ENCODE assay signal across 17 cellular contexts in genomic region chr18:54737986-54738385, GRCh38.
DNase-seq lines count a peak whose midpoint lies in the region; ATAC-seq, FAIRE-seq and TF ChIP-seq lines count a peak whose summit lies in the region.
"Had no signal": no experiment of that assay in that cellular context is flagged by ENCODE, and none has a peak within 500 bp of the region (broad histone marks: within the 10 kb centered on the region; RNA-seq: fewer than 3 reads in every experiment).

No MANE protein-coding gene starts in this region.

- H3K9me3 ChIP-seq in keratinocyte (ENCODE audit: control insufficient read depth, low read depth, low read length) = no peaks in the 10 kb centered on the region
- H3K9me3 ChIP-seq: BE2C had no signal

- no peak overlapping the region for H3K9ac ChIP-seq in keratinocyte (ENCODE audit: control insufficient read depth, extremely low read depth, insufficient read depth, low read length)

- H3K4me3 ChIP-seq in brain microvascular endothelial cell (ENCODE audit: low read depth, low read length) (no peak overlapping the region), keratinocyte (ENCODE audit: control insufficient read depth in 2 of 3, extremely low read depth in 1 of 3, insufficient read depth in 2 of 3, low read depth in 1 of 3, low read length in 3 of 3) (no peak overlapping the region)
- H3K4me3 ChIP-seq: GM23338, lung had no signal

- H3K4me3 Mint-ChIP-seq in activated CD4-positive, alpha-beta memory T cell treated with anti-CD3 and anti-CD28 coated beads, Interleukin-2, amount 10 ng/mL, durations not matched to agents 7 days and 5 days = no peak overlapping the region
- H3K4me3 Mint-ChIP-seq: GM23338; naive thymus-derived CD8-positive, alpha-beta T cell; WTC11 had no signal

- TF ChIP-seq CTCF in brain microvascular endothelial cell (IDR thresholded peaks at IDR 0.05; ENCODE audit: low read depth, low read length, missing control alignments) = no peak
- TF ChIP-seq CTCF in keratinocyte (optimal IDR thresholded peaks at IDR 0.05 in 1 of 3, IDR thresholded peaks at IDR 0.05 in 1 of 3, conservative IDR thresholded peaks at IDR 0.05 in 1 of 3; ENCODE audit: extremely low read depth in 1 of 3, insufficient read depth in 2 of 3, low read length in 3 of 3) = no peak

- H3K9me3 Mint-ChIP-seq in activated CD4-positive, alpha-beta memory T cell treated with anti-CD3 and anti-CD28 coated beads, Interleukin-2, amount 10 ng/mL, durations not matched to agents 7 days and 5 days = no peaks in the 10 kb centered on the region
- H3K9me3 Mint-ChIP-seq: GM23338 had no signal

- POLR2A ChIA-PET in activated CD4-positive, alpha-beta memory T cell treated with anti-CD3 and anti-CD28 coated beads, Interleukin-2, amount 10 ng/mL, durations not matched to agents 7 days and 5 days (lab: Charles Lee) = no interaction called here

- H3K79me2 ChIP-seq in keratinocyte (ENCODE audit: control insufficient read depth, insufficient read depth, low read length) = no peaks in the 10 kb centered on the region

- H3K27me3 ChIP-seq in brain microvascular endothelial cell (replicated peaks) = no peaks in the 10 kb centered on the region
- no peaks in the 10 kb centered on the region for H3K27me3 ChIP-seq in keratinocyte (ENCODE audit: control insufficient read depth, extremely low read depth, insufficient read depth, low read length)
- H3K27me3 ChIP-seq: BE2C had no signal

- H3K27me3 Mint-ChIP-seq in activated CD4-positive, alpha-beta memory T cell treated with anti-CD3 and anti-CD28 coated beads, Interleukin-2, amount 10 ng/mL, durations not matched to agents 7 days and 5 days = peaks cover 12% of the 10 kb centered on the region

- in situ Hi-C loops in brain microvascular endothelial cell (cut with HindIII; ENCODE audit: low pct_ligation_motif_present, low sequenced_read_pairs) = no loop called here

- peak; percentile 71 for FAIRE-seq in keratinocyte (lab: Jason Lieb, UNC)
- FAIRE-seq: frontal cortex, HepG2 had no signal

- H3K27ac Mint-ChIP-seq in activated CD4-positive, alpha-beta memory T cell treated with anti-CD3 and anti-CD28 coated beads, Interleukin-2, amount 10 ng/mL, durations not matched to agents 7 days and 5 days = no peak overlapping the region
- H3K27ac Mint-ChIP-seq: GM23338; naive thymus-derived CD8-positive, alpha-beta T cell; WTC11 had no signal

- no peak overlapping the region for H2AFZ ChIP-seq in keratinocyte (ENCODE audit: control insufficient read depth, low read length)
- H2AFZ ChIP-seq: GM23338 had no signal

- dilution Hi-C loops in keratinocyte (cut with MboI; ENCODE audit: extremely low pct_ligation_motif_present, low sequenced_read_pairs) = no loop called here

- no peak for ATAC-seq in HG02840 (IDR thresholded peaks at IDR 0.05; ENCODE audit: low FRiP score, unreplicated experiment)
- ATAC-seq: GM23338; HepG2; naive thymus-derived CD8-positive, alpha-beta T cell; WTC11 had no signal

- CTCF ChIA-PET in activated CD4-positive, alpha-beta memory T cell treated with anti-CD3 and anti-CD28 coated beads, Interleukin-2, amount 10 ng/mL, durations not matched to agents 7 days and 5 days (lab: Charles Lee) = no interaction called here

- H3K27ac ChIP-seq in brain microvascular endothelial cell (peak overlapping the region; percentile 41), keratinocyte (ENCODE audit: control insufficient read depth, insufficient read depth, low read length) (peak overlapping the region; percentile 48)

- H3K4me2 ChIP-seq in keratinocyte (ENCODE audit: control insufficient read depth, extremely low read depth, insufficient read depth, low read depth, low read length) = no peak overlapping the region
- H3K4me2 ChIP-seq: GM23338 had no signal

- peaks cover 20% of the 10 kb centered on the region for H3K4me1 ChIP-seq in keratinocyte (ENCODE audit: control insufficient read depth, extremely low read depth, insufficient read depth, low read length)
- H3K4me1 ChIP-seq: BE2C had no signal

- H3K36me3 Mint-ChIP-seq in activated CD4-positive, alpha-beta memory T cell treated with anti-CD3 and anti-CD28 coated beads, Interleukin-2, amount 10 ng/mL, durations not matched to agents 7 days and 5 days (ENCODE audit: low read depth) = no peaks in the 10 kb centered on the region
- H3K36me3 Mint-ChIP-seq: naive thymus-derived CD8-positive, alpha-beta T cell; WTC11 had no signal

- no peaks in the 10 kb centered on the region for H4K20me1 ChIP-seq in keratinocyte (ENCODE audit: control insufficient read depth, extremely low read depth, insufficient read depth, low read length)

- H3K4me1 Mint-ChIP-seq in activated CD4-positive, alpha-beta memory T cell treated with anti-CD3 and anti-CD28 coated beads, Interleukin-2, amount 10 ng/mL, durations not matched to agents 7 days and 5 days = no peaks in the 10 kb centered on the region
- H3K4me1 Mint-ChIP-seq: GM23338; naive thymus-derived CD8-positive, alpha-beta T cell; WTC11 had no signal

- no peaks in the 10 kb centered on the region for H3K9me1 ChIP-seq in keratinocyte (ENCODE audit: control insufficient read depth, extremely low read depth, insufficient read depth, low read length)

- DNase-seq in DMS53 (lab: John Stamatoyannopoulos, UW) = peak; percentile 86
- DNase-seq in M059J (ENCODE audit: low read depth) = peak; percentile 78
- DNase-seq in brain microvascular endothelial cell = peak; percentile 34
- DNase-seq in keratinocyte (ENCODE audit: low read depth, low spot score) = peak; percentile 17
- no peak for DNase-seq in activated CD4-positive, alpha-beta memory T cell treated with anti-CD3 and anti-CD28 coated beads, Interleukin-2, amount 10 ng/mL, durations not matched to agents 7 days and 5 days
- no peak for DNase-seq in NCI-H2171 treated with DMSO at 0.1 percent for 48 hours (lab: John Stamatoyannopoulos, UW)
- no peak for DNase-seq in NCI-H1092 (lab: John Stamatoyannopoulos, UW)
- DNase-seq: BE2C; DMS153; naive thymus-derived CD8-positive, alpha-beta T cell; T-helper 1 cell had no signal

- H3K36me3 ChIP-seq in brain microvascular endothelial cell (replicated peaks) (no peaks in the 10 kb centered on the region), keratinocyte (ENCODE audit: control insufficient read depth in 2 of 2, extremely low read depth in 1 of 2, insufficient read depth in 2 of 2, low read length in 2 of 2) (no peaks in the 10 kb centered on the region)
- H3K36me3 ChIP-seq: BE2C had no signal

Comparison
In these comparisons a context has a peak if more than half of its experiments do, and no peak if none do; other contexts are left out.
1. DNase-seq: peak in DMS53 (single experiment), M059J (single experiment), brain microvascular endothelial cell (single experiment) and keratinocyte (single experiment); none in activated CD4-positive, alpha-beta memory T cell treated with anti-CD3 and anti-CD28 coated beads, Interleukin-2, amount 10 ng/mL, durations not matched to agents 7 days and 5 days (single experiment), NCI-H2171 treated with DMSO at 0.1 percent for 48 hours (single experiment) and NCI-H1092 (single experiment).